In genomic region chr3:122410111-122410510, GRCh38 we compare ENCODE assay signal across 16 cellular contexts. TPM values are rescaled to one million over a fixed set of nuclear protein-coding genes. Genes with fewer than 3 reads are reported as not detected.
A peak's percentile ranks its signal among the peaks of the same experiment; 100 is the strongest.
DNase-seq lines count a peak whose midpoint lies in the region; ATAC-seq and TF ChIP-seq lines count a peak whose summit lies in the region.
"Had no signal": no experiment of that assay in that cellular context is flagged by ENCODE, and none has a peak within 500 bp of the region (broad histone marks: within the 10 kb centered on the region; RNA-seq: fewer than 3 reads in every experiment).

No MANE protein-coding gene starts in this region.

- TF ChIP-seq POLR2A in transverse colon (IDR thresholded peaks at IDR 0.05) = no peak

- no peak overlapping the region for H3K4me3 Mint-ChIP-seq in activated CD4-positive, alpha-beta T cell treated with anti-CD3 and anti-CD28 coated beads for 36 hours
- no peak overlapping the region for H3K4me3 Mint-ChIP-seq in stimulated activated naive CD8-positive, alpha-beta T cell treated with anti-CD3 and anti-CD28 coated beads, Interleukin-15, Interleukin-2, amounts not matched to agents 100 ng/mL and 50 ng/mL, for 24 hours
- H3K4me3 Mint-ChIP-seq in naive B cell = peak overlapping the region in 6 of 8 donors; percentile 42 to 87 (median 68)
- H3K4me3 Mint-ChIP-seq: HFFc6 had no signal

- H3K27me3 Mint-ChIP-seq in activated CD4-positive, alpha-beta T cell treated with anti-CD3 and anti-CD28 coated beads for 36 hours = no peaks in the 10 kb centered on the region
- H3K27me3 Mint-ChIP-seq in stimulated activated naive CD8-positive, alpha-beta T cell treated with anti-CD3 and anti-CD28 coated beads, Interleukin-15, Interleukin-2, amounts not matched to agents 100 ng/mL and 50 ng/mL, for 24 hours = no peaks in the 10 kb centered on the region
- H3K27me3 Mint-ChIP-seq in naive B cell = no peaks in the 10 kb centered on the region

- H3K4me1 ChIP-seq in transverse colon = peaks cover 0 to 21% (median 7%) of the 10 kb centered on the region in 4 donors

- peaks cover 59% of the 10 kb centered on the region for H3K36me3 Mint-ChIP-seq in activated CD4-positive, alpha-beta T cell treated with anti-CD3 and anti-CD28 coated beads for 36 hours (ENCODE audit: low read depth)
- peaks cover 68% of the 10 kb centered on the region for H3K36me3 Mint-ChIP-seq in stimulated activated naive CD8-positive, alpha-beta T cell treated with anti-CD3 and anti-CD28 coated beads, Interleukin-15, Interleukin-2, amounts not matched to agents 100 ng/mL and 50 ng/mL, for 24 hours (ENCODE audit: low read depth)
- peaks cover 12 to 19% of the 10 kb centered on the region in 2 donors for H3K36me3 Mint-ChIP-seq in naive B cell

- WGBS in transverse colon (ENCODE audit: low coverage in 1 of 2), 2 donors = 79 to 92% methylated on average over 2 to 4 of the region's 4 CpGs

- no peak for DNase-seq in activated CD4-positive, alpha-beta T cell treated with anti-CD3 and anti-CD28 coated beads for 36 hours
- DNase-seq in activated CD4-positive, alpha-beta T cell treated with anti-CD3 and anti-CD28 coated beads, Interleukin-2, amount 50 U/mL, for 4 hours = no peak
- DNase-seq in stimulated activated naive CD8-positive, alpha-beta T cell treated with anti-CD3 and anti-CD28 coated beads, Interleukin-15, Interleukin-2, amounts not matched to agents 100 U/mL and 50 U/mL, for 24 hours = no peak
- DNase-seq in naive B cell = no peak
- DNase-seq in NCI-H1105 (lab: John Stamatoyannopoulos, UW) = no peak
- no peak for DNase-seq in transverse colon
- DNase-seq: HFFc6; MG63; NCI-H1105 treated with DMSO at 0.1 percent for 48 hours; NCI-H187; NK-92 treated with Interleukin-12 subunit alpha and Interleukin-12 subunit beta, amount 100 ng/mL, for 24 hours had no signal

- H3K9me3 Mint-ChIP-seq in activated CD4-positive, alpha-beta T cell treated with anti-CD3 and anti-CD28 coated beads for 36 hours (ENCODE audit: low read depth) = no peaks in the 10 kb centered on the region
- no peaks in the 10 kb centered on the region for H3K9me3 Mint-ChIP-seq in stimulated activated naive CD8-positive, alpha-beta T cell treated with anti-CD3 and anti-CD28 coated beads, Interleukin-15, Interleukin-2, amounts not matched to agents 100 ng/mL and 50 ng/mL, for 24 hours
- no peaks in the 10 kb centered on the region for H3K9me3 Mint-ChIP-seq in naive B cell
- H3K9me3 Mint-ChIP-seq: HFFc6 had no signal

- no peaks in the 10 kb centered on the region for H3K9me3 ChIP-seq in transverse colon
- H3K9me3 ChIP-seq: BLaER1, MG63 had no signal

- TF ChIP-seq EP300 in transverse colon (IDR thresholded peaks at IDR 0.05; ENCODE audit: low read depth) = no peak

- CTCF ChIA-PET in activated CD4-positive, alpha-beta T cell treated with anti-CD3 and anti-CD28 coated beads for 36 hours (lab: Charles Lee) = interaction anchor here (0.6 to 3.6 kb wide), 4 partner anchors 11 to 1532 kb away, joined by 3 to 13 read pairs (median 6); partner anchors contain the start of genes FAM162A and MIX23

- no peak overlapping the region for H3K4me3 ChIP-seq in transverse colon
- H3K4me3 ChIP-seq: BLaER1, MG63 had no signal

- no peak overlapping the region for H3K27ac ChIP-seq in transverse colon
- H3K27ac ChIP-seq: 22Rv1, BLaER1, KMS-11 had no signal

- H3K4me1 Mint-ChIP-seq in activated CD4-positive, alpha-beta T cell treated with anti-CD3 and anti-CD28 coated beads for 36 hours = peaks cover 48% of the 10 kb centered on the region
- peaks cover 71% of the 10 kb centered on the region for H3K4me1 Mint-ChIP-seq in stimulated activated naive CD8-positive, alpha-beta T cell treated with anti-CD3 and anti-CD28 coated beads, Interleukin-15, Interleukin-2, amounts not matched to agents 100 ng/mL and 50 ng/mL, for 24 hours (ENCODE audit: low read depth)
- H3K4me1 Mint-ChIP-seq in naive B cell = peaks cover 39 to 53% (median 48%) of the 10 kb centered on the region in 3 donors

- H3K27ac Mint-ChIP-seq in activated CD4-positive, alpha-beta T cell treated with anti-CD3 and anti-CD28 coated beads for 36 hours = peak overlapping the region; percentile 67
- H3K27ac Mint-ChIP-seq in stimulated activated naive CD8-positive, alpha-beta T cell treated with anti-CD3 and anti-CD28 coated beads, Interleukin-15, Interleukin-2, amounts not matched to agents 100 ng/mL and 50 ng/mL, for 24 hours = peak overlapping the region; percentile 70
- peak overlapping the region; percentile 78 to 99 (median 90) for H3K27ac Mint-ChIP-seq in naive B cell
- H3K27ac Mint-ChIP-seq: HFFc6 had no signal

- POLR2A ChIA-PET in activated CD4-positive, alpha-beta T cell treated with anti-CD3 and anti-CD28 coated beads for 36 hours (lab: Charles Lee) = no interaction called here

- no peaks in the 10 kb centered on the region for H3K27me3 ChIP-seq in transverse colon
- H3K27me3 ChIP-seq: BLaER1, MG63 had no signal

- intact Hi-C loops in activated CD4-positive, alpha-beta T cell treated with anti-CD3 and anti-CD28 coated beads for 36 hours (cut with DNase I, micrococcal nuclease) = loop anchor here in 1 of 2 experiments (10.0 kb wide), 1 partner anchor 385 kb away; the partner anchor contains the start of genes HSPBAP1 and SLC49A4
- intact Hi-C loops in transverse colon (cut with DNase I; ENCODE audit: low total_unique reads) = no loop called here

- in situ Hi-C loops in transverse colon (cut with MboI; ENCODE audit: low pct_ligation_motif_present in 1 of 4, low pct_unique_long_range_greater_than_20kb in 1 of 4, low sequenced_read_pairs in 3 of 4) = loop anchor here in 1 of 4 donors (25.0 kb wide), 1 partner anchor 277 kb away; the partner anchor contains the start of gene PARP14

- H3K36me3 ChIP-seq in transverse colon = peaks cover 0 to 52% (median 23%) of the 10 kb centered on the region in 4 donors

- TF ChIP-seq CTCF in transverse colon (IDR thresholded peaks at IDR 0.05) = no peak

- ATAC-seq in activated CD4-positive, alpha-beta T cell treated with anti-CD3 and anti-CD28 coated beads for 36 hours = no peak
- ATAC-seq in stimulated activated naive CD8-positive, alpha-beta T cell treated with anti-CD3 and anti-CD28 coated beads, Interleukin-15, Interleukin-2, amounts not matched to agents 100 U/mL and 50 U/mL, for 24 hours = no peak
- ATAC-seq in naive B cell (ENCODE audit: low read depth in 2 of 2) (no peak), GM21723 (IDR thresholded peaks at IDR 0.05; ENCODE audit: unreplicated experiment) (no peak)

RNA-seq across cellular contexts. Expression of gene WDR5B, which starts 5.8 kb away (rescaled TPM):
- 1 to 10 TPM; 2.6 to 2.8 TPM for total RNA-seq in activated CD4-positive, alpha-beta T cell treated with anti-CD3 and anti-CD28 coated beads for 36 hours
- polyA plus RNA-seq in naive B cell (ENCODE audit: low read depth in 6 of 6) = 1 to 10 TPM in 5 of 6 donors, not detected in 1; 1.8 to 3.1 (median 2.6) TPM
- total RNA-seq in transverse colon = 1 to 10 TPM in 3 of 4 donors, not detected in 1; 2.2 to 2.6 (median 2.5) TPM

RNA-seq across cellular contexts. Expression of gene FAM162A, which starts 26.1 kb away (rescaled TPM):
- total RNA-seq in activated CD4-positive, alpha-beta T cell treated with anti-CD3 and anti-CD28 coated beads for 36 hours = 100 to 1,000 TPM; 163 to 181 TPM
- 10 to 100 TPM; 54.9 to 99.9 (median 71.2) TPM for polyA plus RNA-seq in naive B cell (ENCODE audit: low read depth in 6 of 6)
- total RNA-seq in transverse colon = 100 to 1,000 TPM in 1 of 4 donors, 10 to 100 TPM in 3; 11.2 to 116 (median 57.6) TPM

RNA-seq across cellular contexts. Expression of gene MIX23, which starts 27.1 kb away (rescaled TPM):
- total RNA-seq in activated CD4-positive, alpha-beta T cell treated with anti-CD3 and anti-CD28 coated beads for 36 hours = 100 to 1,000 TPM; 148 to 250 TPM
- 10 to 100 TPM in 5 of 6 donors, under 1 TPM in 1; 0.77 to 28.5 (median 22.2) TPM for polyA plus RNA-seq in naive B cell (ENCODE audit: low read depth in 6 of 6)
- total RNA-seq in transverse colon = 10 to 100 TPM in 2 of 4 donors, 1 to 10 TPM in 2; 4.5 to 28.7 (median 10.7) TPM

Comparison
In these comparisons a context has a peak if more than half of its experiments do, and no peak if none do; other contexts are left out.
1. H3K4me3 Mint-ChIP-seq: peak in naive B cell (6 of 8); none in activated CD4-positive, alpha-beta T cell treated with anti-CD3 and anti-CD28 coated beads for 36 hours (single experiment) and stimulated activated naive CD8-positive, alpha-beta T cell treated with anti-CD3 and anti-CD28 coated beads, Interleukin-15, Interleukin-2, amounts not matched to agents 100 ng/mL and 50 ng/mL, for 24 hours (single experiment).
2. RNA of gene MIX23, which starts 27.1 kb away (total RNA-seq): 148 to 250 TPM in activated CD4-positive, alpha-beta T cell treated with anti-CD3 and anti-CD28 coated beads for 36 hours; 4.5 to 28.7 TPM in transverse colon; every median in the first group is over 4 times any median in the second.
3. Peak in every context shown above with its lines, with median percentiles within 50 percentile points of each other: H3K27ac Mint-ChIP-seq.